ENCODE assay signal across 27 cellular contexts in the genomic region with DNA sequence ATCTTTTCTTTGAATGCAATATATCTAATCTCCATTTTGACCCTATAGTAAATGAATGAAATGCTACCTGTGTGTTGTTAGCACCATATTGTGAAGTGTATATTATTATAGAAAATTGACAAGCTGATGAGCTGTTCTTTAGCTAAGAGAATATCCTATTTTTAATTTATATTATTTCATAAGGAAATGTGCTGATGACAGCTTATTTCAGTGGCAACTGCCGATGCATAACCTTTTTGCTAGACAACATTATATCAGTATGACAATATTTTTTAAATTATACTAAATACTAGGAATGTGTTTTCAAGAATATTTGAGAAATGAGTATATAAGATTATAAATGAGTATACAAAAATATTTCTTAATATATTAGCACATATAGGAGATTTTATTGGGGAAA.
"Had no signal": no experiment of that assay in that cellular context is flagged by ENCODE, and none has a peak within 500 bp of the region (broad histone marks: within the 10 kb centered on the region; RNA-seq: fewer than 3 reads in every experiment).

No MANE protein-coding gene starts in this region.

- H3K36me3 ChIP-seq: neural progenitor cell, ovary, spleen, stomach, thoracic aorta, thyroid gland, tibial nerve, upper lobe of left lung, vagina had no signal

- DNase-seq: naive thymus-derived CD4-positive, alpha-beta T cell; natural killer cell; occipital lobe; ovary; posterior cingulate gyrus; psoas muscle; right cardiac atrium; spleen; stimulated activated CD4-positive, alpha-beta T cell treated with anti-CD3 and anti-CD28 coated beads, Interleukin-12 subunit alpha, Interleukin-12 subunit beta, amount 100 ng/mL, for 4 hours; stimulated activated CD4-positive, alpha-beta T cell treated with anti-CD3 and anti-CD28 coated beads, Interleukin-1b, Interleukin-23, amount 100 ng/mL, for 48 hours; stimulated activated CD4-positive, alpha-beta T cell treated with anti-CD3 and anti-CD28 coated beads, Interleukin-4, amount 100 ng/mL, for 24 hours; stimulated activated naive B cell treated with anti-CD40 and anti-IgM and Interleukin-4, amounts not matched to agents 10 μg/mL and 1 μg/mL and 100 μg/mL, for 72 hours; stimulated activated naive CD4-positive, alpha-beta T cell treated with Interleukin-2 at 50 U/mL for 16 hours; stomach; thyroid gland; trophoblast cell; upper lobe of left lung had no signal

- FAIRE-seq: urothelium cell line had no signal

- H3K27ac ChIP-seq: neural progenitor cell, ovary, parathyroid adenoma, psoas muscle, skin epidermis, spleen, stomach, thoracic aorta, thyroid gland, tibial nerve, upper lobe of left lung, vagina had no signal

- H3K9me3 ChIP-seq: ovary, thyroid gland, vagina had no signal

- H3K9ac ChIP-seq: neural progenitor cell, parathyroid adenoma had no signal

- H3K79me2 ChIP-seq: parathyroid adenoma had no signal

- H3K4me1 ChIP-seq: parathyroid adenoma, psoas muscle, spleen, stomach, tibial nerve, upper lobe of left lung, vagina had no signal

- ATAC-seq: naive thymus-derived CD4-positive, alpha-beta T cell; natural killer cell; psoas muscle; right cardiac atrium; sciatic nerve; stimulated activated effector memory CD8-positive, alpha-beta T cell treated with anti-CD3 and anti-CD28 coated beads, Interleukin-12 subunit alpha, Interleukin-12 subunit beta, amount 100 ng/mL, for 72 hours; stimulated activated naive B cell treated with anti-CD40 and anti-IgM and Interleukin-4, amounts not matched to agents 10 μg/mL and 1 μg/mL and 100 μg/mL, for 72 hours had no signal

- H3K4me3 ChIP-seq: neural progenitor cell, ovary, psoas muscle, skin epidermis, smooth muscle cell, spleen, stomach, thoracic aorta, thyroid gland, tibial nerve, upper lobe of left lung, vagina had no signal

- H3K27me3 ChIP-seq: neural progenitor cell, ovary, spleen, stomach, thyroid gland, tibial nerve, upper lobe of left lung, vagina had no signal

- H2AFZ ChIP-seq: neural progenitor cell, parathyroid adenoma had no signal

- H3K4me2 ChIP-seq: neural progenitor cell, smooth muscle cell had no signal
